ENCODE assay signal across 8 cellular contexts in the genomic region with DNA sequence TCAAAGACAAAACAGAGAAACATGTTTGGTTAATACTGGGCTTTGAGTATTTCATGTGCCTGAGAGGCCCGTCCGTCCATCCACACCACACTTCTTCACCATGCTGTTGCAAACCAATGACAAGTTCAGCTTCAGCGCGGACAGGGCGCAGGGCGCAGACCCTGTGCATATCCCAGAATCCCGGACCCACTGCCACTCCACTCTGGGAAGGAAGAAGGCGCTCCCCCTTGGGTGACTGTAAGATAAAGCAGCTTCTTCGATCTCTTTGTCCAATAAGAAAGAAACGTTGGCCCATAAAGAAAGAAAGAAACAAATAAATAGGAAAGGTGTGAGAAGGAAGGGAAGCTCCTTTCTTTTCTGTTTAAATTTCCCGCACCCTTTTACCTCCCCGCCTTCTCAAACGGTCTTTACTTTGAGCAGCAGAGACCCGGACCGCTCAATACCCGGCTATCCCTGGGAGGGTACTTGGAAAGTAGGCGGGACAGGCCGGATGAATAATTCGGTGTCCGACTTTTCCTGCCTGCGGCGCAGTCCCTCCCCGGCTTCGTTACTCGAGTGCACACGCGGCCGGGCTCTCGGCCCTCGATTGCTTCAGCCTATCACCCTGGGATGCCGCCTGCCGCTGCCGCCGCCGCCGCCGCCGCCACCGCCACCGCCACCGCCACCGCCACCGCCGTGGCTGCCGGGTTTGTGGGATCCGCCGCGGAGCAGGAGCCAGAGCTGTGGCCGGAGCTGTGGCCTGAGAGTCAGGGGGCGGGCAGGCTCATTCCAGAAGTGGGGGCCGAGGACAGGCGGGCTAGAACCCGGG. TPM values are rescaled to one million over a fixed set of nuclear protein-coding genes. Genes with fewer than 3 reads are reported as not detected.
DNase-seq lines count a peak whose midpoint lies in the region; ATAC-seq and TF ChIP-seq lines count a peak whose summit lies in the region.

No MANE protein-coding gene starts in this region.

- peak overlapping the region; percentile 95 for H3K4me2 ChIP-seq in GM23338
- peak overlapping the region; percentile 85 for H3K4me2 ChIP-seq in KMS-11

- no peaks in the 10 kb centered on the region for H3K9me3 ChIP-seq in ES-I3 (ENCODE audit: control insufficient read depth, insufficient read depth, low read length)

- intact Hi-C loops in posterior cingulate gyrus (cut with DNase I) = no loop called here

- H3K27me3 Mint-ChIP-seq in GM23338 (ENCODE audit: insufficient read depth, low read depth, poor library complexity) = peaks cover 4% of the 10 kb centered on the region

- peak overlapping the region; percentile 93 for H3K27ac Mint-ChIP-seq in GM23338

- ATAC-seq in GM23338 = peak; percentile 74
- no peak for ATAC-seq in GM18873 (IDR thresholded peaks at IDR 0.05; ENCODE audit: low FRiP score, unreplicated experiment)

- H3K27ac ChIP-seq in GM23338 (ENCODE audit: low read depth) (peak overlapping the region; percentile 73), KMS-11 (no peak overlapping the region)

- H3K4me3 Mint-ChIP-seq in GM23338 = peak overlapping the region; percentile 93

- H3K79me2 ChIP-seq in GM23338 (replicated peaks; ENCODE audit: insufficient read depth) (peaks cover 44% of the 10 kb centered on the region), KMS-11 (ENCODE audit: insufficient read depth, low read depth) (no peaks in the 10 kb centered on the region)

- no peaks in the 10 kb centered on the region for H3K9me2 ChIP-seq in GM23338 (ENCODE audit: insufficient read depth)

- 0 out of 2 replicates have a peak, but pooled peaks cover 3% of the 10 kb centered on the region for H3F3A ChIP-seq in GM23338 (replicated peaks; ENCODE audit: low read depth)

- H3K36me3 ChIP-seq in ES-I3 (ENCODE audit: insufficient read depth, low read length) = no peaks in the 10 kb centered on the region
- H3K36me3 ChIP-seq in GM23338 (ENCODE audit: insufficient read depth) = no peaks in the 10 kb centered on the region
- H3K36me3 ChIP-seq in KMS-11 (ENCODE audit: insufficient read depth) = no peaks in the 10 kb centered on the region

- no peaks in the 10 kb centered on the region for H3K36me3 Mint-ChIP-seq in GM23338 (ENCODE audit: low read depth)

- peaks cover 41% of the 10 kb centered on the region for H3K4me1 Mint-ChIP-seq in GM23338

- TF ChIP-seq CTCF in GM23338 (conservative IDR thresholded peaks at IDR 0.05; ENCODE audit: low read depth in 2 of 2) = no peak
- no peak; the same call in 1 of the 2 replicates for TF ChIP-seq CTCF in KMS-11 (conservative IDR thresholded peaks at IDR 0.05; ENCODE audit: low read depth, low read length)

- H3K27me3 ChIP-seq in GM23338 (ENCODE audit: insufficient read depth) (no peaks in the 10 kb centered on the region), KMS-11 (ENCODE audit: insufficient read depth, low read depth) (no peaks in the 10 kb centered on the region; the same call in 1 of the 2 replicates)

- H2AFZ ChIP-seq in GM23338 = peak overlapping the region; percentile 49
- H2AFZ ChIP-seq in KMS-11 (ENCODE audit: low read depth) = peak overlapping the region; percentile 100

- H3K4me3 ChIP-seq in GM23338 = peak overlapping the region; percentile 87
- peak overlapping the region; percentile 97 for H3K4me3 ChIP-seq in KMS-11 (IDR thresholded peaks at IDR 0.05; ENCODE audit: insufficient read depth, low read depth, low read length)

- H3K4me1 ChIP-seq in ES-I3 (ENCODE audit: insufficient read depth, low read length) (peaks cover 25% of the 10 kb centered on the region), GM23338 (ENCODE audit: insufficient read depth) (peaks cover 42% of the 10 kb centered on the region), KMS-11 (ENCODE audit: low read depth, poor library complexity, severe bottlenecking) (peaks cover 26% of the 10 kb centered on the region)

- DNase-seq in GM23338 (ENCODE audit: low spot score) (peak; percentile 99), RPMI7951 (ENCODE audit: low read depth) (peak; percentile 95), astrocyte of the hippocampus (ENCODE audit: low read depth, low spot score) (peak; percentile 99), hepatic stellate cell (ENCODE audit: low spot score) (peak; percentile 94), posterior cingulate gyrus (peak; percentile 87 to 99 (median 91))

- peaks cover 24% of the 10 kb centered on the region for H4K20me1 ChIP-seq in GM23338 (replicated peaks; ENCODE audit: insufficient read depth)
- H4K20me1 ChIP-seq in KMS-11 (ENCODE audit: insufficient read depth) = no peaks in the 10 kb centered on the region

- H3K9me3 Mint-ChIP-seq in GM23338 = no peaks in the 10 kb centered on the region

- H3K9ac ChIP-seq in ES-I3 (ENCODE audit: low read depth, low read length) (peak overlapping the region; percentile 96), KMS-11 (peak overlapping the region; percentile 58)

TF ChIP-seq in GM23338, 12 proteins besides CTCF, POLR2A, EP300 and RAD21:
- TF ChIP-seq ZNF331 (CRISPR knock-in tag; IDR thresholded peaks at IDR 0.05; ENCODE audit: low read depth) = no peak
- TF ChIP-seq POLR2AphosphoS5 (IDR thresholded peaks at IDR 0.05; ENCODE audit: low read depth) = peak; percentile 80
- peak; percentile 78 for TF ChIP-seq CREB1 (CRISPR knock-in tag; IDR thresholded peaks at IDR 0.05; ENCODE audit: low read depth)
- TF ChIP-seq, protein P1, sequence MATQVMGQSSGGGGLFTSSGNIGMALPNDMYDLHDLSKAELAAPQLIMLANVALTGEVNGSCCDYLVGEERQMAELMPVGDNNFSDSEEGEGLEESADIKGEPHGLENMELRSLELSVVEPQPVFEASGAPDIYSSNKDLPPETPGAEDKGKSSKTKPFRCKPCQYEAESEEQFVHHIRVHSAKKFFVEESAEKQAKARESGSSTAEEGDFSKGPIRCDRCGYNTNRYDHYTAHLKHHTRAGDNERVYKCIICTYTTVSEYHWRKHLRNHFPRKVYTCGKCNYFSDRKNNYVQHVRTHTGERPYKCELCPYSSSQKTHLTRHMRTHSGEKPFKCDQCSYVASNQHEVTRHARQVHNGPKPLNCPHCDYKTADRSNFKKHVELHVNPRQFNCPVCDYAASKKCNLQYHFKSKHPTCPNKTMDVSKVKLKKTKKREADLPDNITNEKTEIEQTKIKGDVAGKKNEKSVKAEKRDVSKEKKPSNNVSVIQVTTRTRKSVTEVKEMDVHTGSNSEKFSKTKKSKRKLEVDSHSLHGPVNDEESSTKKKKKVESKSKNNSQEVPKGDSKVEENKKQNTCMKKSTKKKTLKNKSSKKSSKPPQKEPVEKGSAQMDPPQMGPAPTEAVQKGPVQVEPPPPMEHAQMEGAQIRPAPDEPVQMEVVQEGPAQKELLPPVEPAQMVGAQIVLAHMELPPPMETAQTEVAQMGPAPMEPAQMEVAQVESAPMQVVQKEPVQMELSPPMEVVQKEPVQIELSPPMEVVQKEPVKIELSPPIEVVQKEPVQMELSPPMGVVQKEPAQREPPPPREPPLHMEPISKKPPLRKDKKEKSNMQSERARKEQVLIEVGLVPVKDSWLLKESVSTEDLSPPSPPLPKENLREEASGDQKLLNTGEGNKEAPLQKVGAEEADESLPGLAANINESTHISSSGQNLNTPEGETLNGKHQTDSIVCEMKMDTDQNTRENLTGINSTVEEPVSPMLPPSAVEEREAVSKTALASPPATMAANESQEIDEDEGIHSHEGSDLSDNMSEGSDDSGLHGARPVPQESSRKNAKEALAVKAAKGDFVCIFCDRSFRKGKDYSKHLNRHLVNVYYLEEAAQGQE (IDR thresholded peaks at IDR 0.05; ENCODE audit: unreplicated experiment) = no peak
- peak; percentile 48; the same call in 1 of the 2 replicates for TF ChIP-seq ETS1 (IDR thresholded peaks at IDR 0.05)
- TF ChIP-seq EZH2 (IDR thresholded peaks at IDR 0.05; ENCODE audit: low read depth, unreplicated experiment) = no peak

RNA-seq across cellular contexts. Expression of gene RASAL2, which starts 0.6 kb away (rescaled TPM):
- total RNA-seq in GM23338 (2014; rRNA removed; shearing (Covaris generic)) = 35.4 and 42.2 TPM in 2 replicates
- 14.6 and 16.0 TPM in 2 replicates for polyA plus RNA-seq in GM23338 (2016; fragmentation: Nextera tagmentation; extraction: Ambion mirVana)
- total RNA-seq in RPMI7951 (2014; rRNA removed; shearing (Covaris generic)) = 5.6 and 8.2 TPM in 2 replicates
